In the genomic region with DNA sequence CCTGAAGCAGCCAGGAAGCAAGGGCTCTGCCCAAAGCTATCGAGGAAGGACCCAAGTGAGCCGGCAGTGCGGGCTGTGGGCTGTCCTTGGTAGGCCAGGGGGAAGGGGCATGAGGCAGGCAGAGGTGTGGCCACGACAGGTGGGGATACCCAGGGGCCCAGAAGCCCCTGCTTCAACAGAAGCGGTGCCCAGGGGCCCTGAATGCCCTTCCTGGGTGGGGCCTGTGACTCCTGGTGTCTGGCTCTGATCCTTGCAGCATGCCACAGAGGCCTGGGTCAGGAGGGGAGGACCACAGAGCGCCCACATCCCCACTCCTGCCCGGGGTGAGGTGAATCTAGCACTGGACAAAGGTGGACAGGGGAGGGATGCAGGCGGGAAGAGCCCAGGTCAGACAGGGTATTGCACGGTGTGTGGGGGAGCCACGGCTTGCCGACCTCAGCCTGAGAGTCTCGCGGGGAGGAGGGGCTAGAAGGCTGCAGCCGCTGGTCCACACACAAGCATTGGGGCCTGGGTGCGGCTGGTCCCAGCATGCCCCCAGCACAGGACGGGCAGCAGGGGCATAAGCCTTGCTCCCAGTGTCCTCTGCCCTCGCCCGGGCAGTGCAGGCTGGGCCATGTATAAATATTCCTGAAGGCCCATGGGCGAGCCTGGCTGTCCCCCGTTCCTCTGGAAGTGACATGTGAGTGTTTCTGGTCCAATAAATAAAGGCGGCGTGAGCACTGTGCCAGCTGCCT, we compare ENCODE assay signal across 1 cellular context.
TF ChIP-seq lines count a peak whose summit lies in the region.

No MANE protein-coding gene starts in this region.

TF ChIP-seq in IMR-90, 13 proteins besides CTCF, POLR2A, EP300 and RAD21 (continued from another document):
- TF ChIP-seq USF2 (IDR thresholded peaks at IDR 0.05; ENCODE audit: low read depth, low read length) (no peak), NFE2L2 (IDR thresholded peaks at IDR 0.05; ENCODE audit: low read depth, low read length) (no peak), CHD1 (IDR thresholded peaks at IDR 0.05; ENCODE audit: low read depth, low read length) (no peak), MAFK (IDR thresholded peaks at IDR 0.05; ENCODE audit: low read depth, low read length) (no peak), BHLHE40 (IDR thresholded peaks at IDR 0.05; ENCODE audit: low read depth, low read length) (no peak), RCOR1 (IDR thresholded peaks at IDR 0.05; ENCODE audit: insufficient replicate concordance, low read length) (no peak), RFX5 (IDR thresholded peaks at IDR 0.05; ENCODE audit: low read depth, low read length) (no peak), SMC3 (IDR thresholded peaks at IDR 0.05; ENCODE audit: low read depth, low read length) (no peak), MXI1 (IDR thresholded peaks at IDR 0.05; ENCODE audit: borderline replicate concordance, low read depth, low read length) (no peak), FOS (IDR thresholded peaks at IDR 0.05; ENCODE audit: low read depth, low read length) (no peak), CEBPB (IDR thresholded peaks at IDR 0.05; ENCODE audit: low read depth, low read length) (no peak)
